In genomic region chr19:19004144-19004543, GRCh38 we compare ENCODE assay signal across 11 cellular contexts. TPM values are rescaled to one million over a fixed set of nuclear protein-coding genes. Genes with fewer than 3 reads are reported as not detected.
A peak's percentile ranks its signal among the peaks of the same experiment; 100 is the strongest.
DNase-seq lines count a peak whose midpoint lies in the region; ATAC-seq lines count a peak whose summit lies in the region.
"Had no signal": no experiment of that assay in that cellular context is flagged by ENCODE, and none has a peak within 500 bp of the region (broad histone marks: within the 10 kb centered on the region; RNA-seq: fewer than 3 reads in every experiment).

No MANE protein-coding gene starts in this region.

- intact Hi-C loops in left colon (cut with DNase I, micrococcal nuclease), result no loop called here

- in situ Hi-C loops in G401 (cut with HindIII; ENCODE audit: low sequenced_read_pairs), result no loop called here

- peak; percentile 30 for DNase-seq in NCI-H1105 treated with DMSO at 0.1 percent for 48 hours (lab: John Stamatoyannopoulos, UW)
- DNase-seq in NCI-H1105 (lab: John Stamatoyannopoulos, UW), result no peak
- peak; percentile 33 for DNase-seq in G401 (ENCODE audit: low spot score)
- peak; percentile 28 for DNase-seq in cerebellar cortex (ENCODE audit: low spot score)
- no peak for DNase-seq in anterior cingulate cortex (lab: John Stamatoyannopoulos, UW)
- no peak for DNase-seq in left colon
- no peak for DNase-seq in DMS153 treated with DMSO at 0.1 percent for 48 hours (lab: John Stamatoyannopoulos, UW; ENCODE audit: unreplicated experiment)
- DNase-seq: CD4-positive, alpha-beta memory T cell; DMS53; GF-D8; H9 had no signal

- no peak for ATAC-seq in left colon

RNA-seq across cellular contexts. Expression of gene SUGP2, which starts 29.2 kb away (rescaled TPM):
- total RNA-seq in G401 (2014; rRNA removed; shearing (Covaris generic)), result 37.5 and 62.9 TPM in 2 replicates
- 10 to 100 TPM; 51.7 to 61.7 TPM for total RNA-seq in left colon

RNA-seq across cellular contexts. Expression of gene ARMC6, which starts 29.3 kb away (rescaled TPM):
- total RNA-seq in G401 (2014; rRNA removed; shearing (Covaris generic)), result 86.0 and 90.0 TPM in 2 replicates
- total RNA-seq in left colon, result 10 to 100 TPM; 17.8 to 20.8 TPM

RNA-seq across cellular contexts. Expression of gene SLC25A42, which starts 59.6 kb away (rescaled TPM):
- 2.3 and 3.0 TPM in 2 replicates for total RNA-seq in G401 (2014; rRNA removed; shearing (Covaris generic))
- total RNA-seq in left colon, result 1 to 10 TPM; 8.2 to 8.5 TPM

Comparison
In these comparisons a context has a peak if more than half of its experiments do, and no peak if none do; other contexts are left out.
1. DNase-seq: peak in NCI-H1105 treated with DMSO at 0.1 percent for 48 hours (single experiment), G401 (single experiment) and cerebellar cortex (single experiment); none in NCI-H1105 (single experiment), anterior cingulate cortex (0 of 58), left colon (0 of 2) and DMS153 treated with DMSO at 0.1 percent for 48 hours (single experiment).